In genomic region chr1:8076171-8076570, GRCh38 we compare ENCODE assay signal across 17 cellular contexts. TPM values are rescaled to one million over a fixed set of nuclear protein-coding genes. Genes with fewer than 3 reads are reported as not detected.
DNase-seq lines count a peak whose midpoint lies in the region; ATAC-seq, FAIRE-seq and TF ChIP-seq lines count a peak whose summit lies in the region.
"Had no signal": no experiment of that assay in that cellular context is flagged by ENCODE, and none has a peak within 500 bp of the region (broad histone marks: within the 10 kb centered on the region; RNA-seq: fewer than 3 reads in every experiment).

No MANE protein-coding gene starts in this region.

- H3K4me1 Mint-ChIP-seq in chondrocyte (ENCODE audit: low read depth), result peaks cover 72% of the 10 kb centered on the region

- ATAC-seq in right cardiac atrium (no peak), pancreas (peak; percentile 49 to 64 (median 62)), HG03442 (IDR thresholded peaks at IDR 0.05; ENCODE audit: unreplicated experiment) (no peak), GM19463 (IDR thresholded peaks at IDR 0.05; ENCODE audit: unreplicated experiment) (no peak)

- TF ChIP-seq CTCF in left ventricle myocardium inferior (IDR thresholded peaks at IDR 0.05; ENCODE audit: borderline replicate concordance) (no peak), chondrocyte (IDR thresholded peaks at IDR 0.05) (no peak), pancreas (IDR thresholded peaks at IDR 0.05) (no peak)

- FAIRE-seq in pancreas (lab: Jason Lieb, UNC), result no peak
- FAIRE-seq: HepG2 had no signal

- DNase-seq in left ventricle myocardium inferior (no peak), right cardiac atrium (no peak), chondrocyte (ENCODE audit: low spot score) (no peak), pancreas (peak in 2 of 6 donors; percentile 39 to 52)
- no peak for DNase-seq in activated CD4-positive, alpha-beta T cell treated with anti-CD3 and anti-CD28 coated beads, Interleukin-2, amount 50 U/mL, for 48 hours
- DNase-seq in stimulated activated CD4-positive, alpha-beta T cell treated with anti-CD3 and anti-CD28 coated beads, Interleukin-1b, Interleukin-23, amount 100 ng/mL, for 48 hours, result no peak
- DNase-seq: activated gamma-delta T cell, aorta, DMS 273 treated with DMSO at 0.1 percent for 48 hours, erythroblast, NCI-H2227 treated with DMSO at 0.1 percent for 48 hours, Peyer's patch, substantia nigra, WERI-Rb-1 had no signal

- WGBS in right cardiac atrium, result 93% methylated on average over 4 of the region's 4 CpGs
- 66 to 67% methylated on average over 4 of the region's 4 CpGs for WGBS in pancreas, 2 donors

- H3K4me1 ChIP-seq in left ventricle myocardium inferior (peaks cover 29% of the 10 kb centered on the region), right cardiac atrium (ENCODE audit: control insufficient read depth, insufficient read depth, low read length) (peaks cover 3% of the 10 kb centered on the region), pancreas (peaks cover 27 to 36% (median 29%) of the 10 kb centered on the region in 3 donors)

- H3K9me3 Mint-ChIP-seq in chondrocyte (ENCODE audit: low read depth), result no peaks in the 10 kb centered on the region

- peak overlapping the region; percentile 92 for H3K27ac Mint-ChIP-seq in chondrocyte (ENCODE audit: unreplicated experiment)

- H3K4me3 Mint-ChIP-seq in chondrocyte (ENCODE audit: unreplicated experiment), result no peak overlapping the region

- no peaks in the 10 kb centered on the region for H3K27me3 Mint-ChIP-seq in chondrocyte (ENCODE audit: low read depth)

- H3K9me3 ChIP-seq in left ventricle myocardium inferior (replicated peaks) (no peaks in the 10 kb centered on the region), right cardiac atrium (ENCODE audit: control insufficient read depth, low read length) (no peaks in the 10 kb centered on the region), pancreas (no peaks in the 10 kb centered on the region)
- H3K9me3 ChIP-seq: Peyer's patch had no signal

- H3K4me3 ChIP-seq in left ventricle myocardium inferior (no peak overlapping the region), right cardiac atrium (ENCODE audit: low read length) (no peak overlapping the region), pancreas (no peak overlapping the region)
- H3K4me3 ChIP-seq: Peyer's patch had no signal

- no peaks in the 10 kb centered on the region for H3K36me3 Mint-ChIP-seq in chondrocyte (ENCODE audit: low read depth)

- H3K36me3 ChIP-seq in left ventricle myocardium inferior, result no peaks in the 10 kb centered on the region
- H3K36me3 ChIP-seq in pancreas, result no peaks in the 10 kb centered on the region
- H3K36me3 ChIP-seq: Peyer's patch, WERI-Rb-1 had no signal

- no peaks in the 10 kb centered on the region for H3K27me3 ChIP-seq in left ventricle myocardium inferior (ENCODE audit: low read depth)
- no peaks in the 10 kb centered on the region for H3K27me3 ChIP-seq in right cardiac atrium (ENCODE audit: control insufficient read depth, insufficient read depth)
- H3K27me3 ChIP-seq in pancreas, result no peaks in the 10 kb centered on the region
- H3K27me3 ChIP-seq: Peyer's patch had no signal

- H3K27ac ChIP-seq in left ventricle myocardium inferior (replicated peaks), result peak overlapping the region; percentile 70
- H3K27ac ChIP-seq in right cardiac atrium (ENCODE audit: low read length), result no peak overlapping the region
- peak overlapping the region; percentile 1 to 81 (median 51) for H3K27ac ChIP-seq in pancreas
- H3K27ac ChIP-seq: WERI-Rb-1 had no signal

- intact Hi-C loops in left ventricle myocardium inferior (cut with micrococcal nuclease) (no loop called here), right cardiac atrium (cut with DNase I) (no loop called here), pancreas (cut with DNase I) (no loop called here)

RNA-seq across cellular contexts. Expression of gene ERRFI1, which starts 50.1 kb away (rescaled TPM):
- total RNA-seq in left ventricle myocardium inferior (10.8 TPM), right cardiac atrium (10 to 100 TPM in 3 of 4 donors, 1 to 10 TPM in 1; 9.8 to 16.9 (median 15.0) TPM), chondrocyte (26.4 to 305 TPM (median 303 TPM) in 3 replicates), pancreas (100 to 1,000 TPM in 3 of 6 donors, 10 to 100 TPM in 3; 36.4 to 392 (median 81.7) TPM)
- polyA plus RNA-seq in right cardiac atrium (12.8 TPM), pancreas (100 to 1,000 TPM in 1 of 2 donors, 10 to 100 TPM in 1; 88.2 to 129 TPM)

Comparison
In these comparisons a context has a peak if more than half of its experiments do, and no peak if none do; other contexts are left out.
1. ATAC-seq: peak in pancreas (4 of 4); none in right cardiac atrium (0 of 2), HG03442 (single experiment) and GM19463 (single experiment).